Comparison of ENCODE assay signal across 9 cellular contexts in the genomic region with DNA sequence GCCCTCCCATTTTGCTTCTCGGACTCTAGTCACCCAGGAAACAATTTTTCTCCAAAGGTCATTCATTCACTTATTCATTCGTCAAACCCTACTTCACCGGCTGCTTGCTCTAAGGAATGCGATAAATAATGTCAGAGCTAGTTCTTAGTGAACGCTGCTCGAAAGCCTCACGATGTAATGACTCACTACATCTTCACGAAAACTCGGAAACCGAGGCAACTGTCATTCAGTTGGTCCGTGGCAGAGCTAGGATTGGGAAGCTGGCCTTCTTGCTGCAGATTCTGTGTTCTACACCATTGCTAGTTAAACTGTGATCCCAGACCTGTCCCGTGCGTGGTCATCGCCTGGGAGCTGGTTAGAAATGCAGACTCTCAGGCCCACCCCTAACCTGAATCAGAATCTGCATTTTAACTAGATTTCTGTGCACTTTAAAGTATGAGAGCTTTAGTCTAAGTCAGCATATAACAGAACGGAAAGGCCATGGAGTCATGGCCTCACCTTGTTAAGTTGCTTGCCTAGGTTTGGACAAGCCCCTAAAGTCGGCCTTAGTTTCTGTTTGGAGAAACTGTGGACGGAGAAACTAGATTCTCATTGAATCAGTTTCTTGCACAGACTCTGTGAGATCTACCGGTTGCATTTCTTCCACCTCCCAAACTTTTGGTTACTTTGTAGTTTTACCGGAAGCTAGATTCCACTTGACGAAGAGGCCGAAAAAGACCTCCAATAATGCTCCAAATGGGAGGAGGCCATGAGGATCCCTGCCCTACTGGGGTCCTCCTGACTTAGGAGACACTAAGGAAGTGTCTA. TPM values are rescaled to one million over a fixed set of nuclear protein-coding genes. Genes with fewer than 3 reads are reported as not detected.
DNase-seq lines count a peak whose midpoint lies in the region; ATAC-seq, FAIRE-seq and TF ChIP-seq lines count a peak whose summit lies in the region.
"Had no signal": no experiment of that assay in that cellular context is flagged by ENCODE, and none has a peak within 500 bp of the region (broad histone marks: within the 10 kb centered on the region; RNA-seq: fewer than 3 reads in every experiment).

No MANE protein-coding gene starts in this region.

- H3K27ac ChIP-seq in RWPE2 (ENCODE audit: poor library complexity, severe bottlenecking) (peak overlapping the region; percentile 85), H1 (ENCODE audit: low read depth, low read length) (no peak overlapping the region)

- H3K27me3 ChIP-seq in RWPE2 (ENCODE audit: insufficient read depth, poor library complexity, severe bottlenecking) (no peaks in the 10 kb centered on the region), H1 (replicated peaks in 1 of 4; ENCODE audit: control insufficient read depth in 3 of 4, extremely low read depth in 1 of 4, insufficient read depth in 3 of 4, low read length in 3 of 4) (no peaks in the 10 kb centered on the region)

- H2BK120ac ChIP-seq in H1 (replicated peaks; ENCODE audit: low read depth, low read length): no peak overlapping the region

- H3K56ac ChIP-seq in H1 (replicated peaks; ENCODE audit: insufficient read length, low read depth, low read length): no peak overlapping the region

- peak; percentile 41 for ATAC-seq in RWPE2 (ENCODE audit: low read depth)

- H3K4ac ChIP-seq in H1 (replicated peaks; ENCODE audit: insufficient read length, low read depth, low read length): peak overlapping the region; percentile 1

- no peaks in the 10 kb centered on the region for H4K20me1 ChIP-seq in H1 (replicated peaks in 1 of 2; ENCODE audit: control insufficient read depth in 1 of 2, insufficient read depth in 2 of 2, low read length in 2 of 2)

- H3K4me1 ChIP-seq in RWPE2 (ENCODE audit: insufficient read depth, poor library complexity, severe bottlenecking) (peaks cover 16% of the 10 kb centered on the region), H1 (replicated peaks in 1 of 4; ENCODE audit: control insufficient read depth in 3 of 4, insufficient read depth in 4 of 4, low read length in 3 of 4) (peaks cover 6 to 28% (median 23%) of the 10 kb centered on the region in 4 experiments)

- no peak overlapping the region for H2AK5ac ChIP-seq in H1 (ENCODE audit: low read depth, low read length)

- H4K5ac ChIP-seq in H1 (ENCODE audit: insufficient read length, low read depth, low read length): peak overlapping the region; percentile 24

- H2BK20ac ChIP-seq in H1 (ENCODE audit: low read length): no peak overlapping the region

- no peak for TF ChIP-seq POLR2A in H1 (IDR thresholded peaks at IDR 0.05; ENCODE audit: control extremely low read depth in 1 of 2, low read depth in 2 of 2, low read length in 2 of 2)

- H3K9me3 Mint-ChIP-seq in neural crest cell: no peaks in the 10 kb centered on the region

- no peak for TF ChIP-seq EP300 in H1 (IDR thresholded peaks at IDR 0.05; ENCODE audit: borderline replicate concordance in 1 of 2, low read depth in 2 of 2, low read length in 2 of 2)

- TF ChIP-seq RAD21 in H1 (IDR thresholded peaks at IDR 0.05 in 1 of 2, conservative IDR thresholded peaks at IDR 0.05 in 1 of 2; ENCODE audit: low read depth in 2 of 2, low read length in 2 of 2): no peak

- 52% methylated on average over 21 of the region's 21 CpGs; no CpG with 5 or more reads in 1 of the 2 experiments for WGBS in H1 (ENCODE audit: extremely low coverage in 1 of 2, insufficient coverage in 1 of 2, insufficient read length in 1 of 2, insufficient replicate concordance in 2 of 2, low coverage in 1 of 2, low lambda C conversion rate in 2 of 2, missing lambda C conversion rate in 1 of 2), 2 experiments

- peaks cover 2% of the 10 kb centered on the region; the same call in 1 of the 2 replicates for H3K79me1 ChIP-seq in H1 (ENCODE audit: low read depth, low read length)

- no peak overlapping the region for H2BK5ac ChIP-seq in H1 (ENCODE audit: low read depth, low read length)

- no peak overlapping the region for H3K23ac ChIP-seq in H1 (ENCODE audit: insufficient read length)

- H2BK15ac ChIP-seq in H1 (ENCODE audit: low read length): no peak overlapping the region; the same call in 1 of the 2 replicates

- peak; percentile 74 for DNase-seq in activated effector memory CD4-positive, alpha-beta T cell treated with anti-CD3 and anti-CD28 coated beads, Interleukin-2, amount 50 U/mL, for 16 hours
- DNase-seq in activated effector memory CD4-positive, alpha-beta T cell treated with Interleukin-2 at 50 U/mL for 16 hours: no peak
- no peak for DNase-seq in RWPE2 (ENCODE audit: low spot score)
- no peak for DNase-seq in H1 (ENCODE audit: low read depth in 1 of 2, low spot score in 2 of 2)
- no peak for DNase-seq in neural crest cell (ENCODE audit: low read depth, low spot score)
- no peak for DNase-seq in epidermal melanocyte (ENCODE audit: insufficient read length, low spot score)
- DNase-seq in retina: no peak
- DNase-seq in hepatic stellate cell (ENCODE audit: low spot score): no peak

- no peaks in the 10 kb centered on the region for H3K9me3 ChIP-seq in RWPE2 (ENCODE audit: severe bottlenecking)
- no peaks in the 10 kb centered on the region for H3K9me3 ChIP-seq in H1 (ENCODE audit: insufficient read depth in 2 of 2, low read depth in 1 of 2, low read length in 1 of 2)

- H3K36me3 ChIP-seq in RWPE2 (ENCODE audit: low read depth) (peaks cover 11% of the 10 kb centered on the region), H1 (ENCODE audit: control insufficient read depth in 2 of 4, insufficient read depth in 4 of 4, low read length in 3 of 4) (peaks cover 0 to 2% (median 0%) of the 10 kb centered on the region in 4 experiments; a peak in 1 of 8 replicates)

- peak overlapping the region; percentile 41 for H3K18ac ChIP-seq in H1 (ENCODE audit: extremely low read depth, low read length)

- peak overlapping the region; percentile 98 to 99 for H3K4me2 ChIP-seq in H1 (ENCODE audit: insufficient read depth in 1 of 2, low read depth in 2 of 2, low read length in 2 of 2)

- peaks cover 30% of the 10 kb centered on the region for H3K4me1 Mint-ChIP-seq in neural crest cell

- H3K27ac Mint-ChIP-seq in neural crest cell (ENCODE audit: unreplicated experiment): no peak overlapping the region

- peaks cover 6% of the 10 kb centered on the region for H3K27me3 Mint-ChIP-seq in neural crest cell (ENCODE audit: low read depth)

- FAIRE-seq in H1 (lab: Jason Lieb, UNC): no peak
- FAIRE-seq: colon had no signal

- peaks cover 0 to 9% of the 10 kb centered on the region in 2 experiments; a peak in 1 of 4 replicates for H3K79me2 ChIP-seq in H1 (ENCODE audit: control insufficient read depth in 1 of 2, insufficient read depth in 2 of 2, low read length in 2 of 2)

- H3K4me3 Mint-ChIP-seq in neural crest cell: peak overlapping the region; percentile 89

- no peak overlapping the region; a peak in 3 of 7 replicates for H3K9ac ChIP-seq in H1 (replicated peaks in 1 of 4; ENCODE audit: extremely low read depth in 1 of 4, low read depth in 3 of 4, low read length in 3 of 4)

- H2AFZ ChIP-seq in H1 (ENCODE audit: low read length): peak overlapping the region; percentile 97

- CTCF ChIA-PET in H1 (lab: Charles Lee; ENCODE audit: partially characterized antibody): interaction anchor here (0.7 to 13.7 kb wide), 7 partner anchors 9 to 156 kb away, joined by 3 to 219 read pairs (median 6); partner anchors contain the start of genes BYSL and MED20

- peaks cover 17% of the 10 kb centered on the region for H3K23me2 ChIP-seq in H1 (ENCODE audit: low read depth, low read length)

- no peak overlapping the region for H4K8ac ChIP-seq in H1 (ENCODE audit: extremely low read depth, insufficient read depth, low read length)

- H2BK12ac ChIP-seq in H1 (ENCODE audit: low read depth, low read length): peak overlapping the region; percentile 13; the same call in 1 of the 2 replicates

- POLR2A ChIA-PET in H1 (lab: Charles Lee; ENCODE audit: partially characterized antibody): interaction anchor here (0.7 to 16.6 kb wide), 9 partner anchors 8 to 103 kb away, joined by 3 to 235 read pairs (median 4); partner anchors contain the start of genes BYSL, MED20 and TAF8

- H3K36me3 Mint-ChIP-seq in neural crest cell (ENCODE audit: low read depth): no peaks in the 10 kb centered on the region

- TF ChIP-seq CTCF in RWPE2 (IDR thresholded peaks at IDR 0.05; ENCODE audit: poor library complexity, severe bottlenecking) (no peak), H1 (IDR thresholded peaks at IDR 0.05; ENCODE audit: control extremely low read depth in 1 of 3, insufficient read depth in 1 of 3, low read depth in 1 of 3, low read length in 3 of 3) (no peak), neural crest cell (conservative IDR thresholded peaks at IDR 0.05) (no peak)

- H3K4me3 ChIP-seq in RWPE2 (ENCODE audit: severe bottlenecking) (peak overlapping the region; percentile 88), H1 (ENCODE audit: extremely low read depth in 1 of 4, insufficient read depth in 2 of 4, low read depth in 3 of 4, low read length in 4 of 4) (peak overlapping the region; percentile 69 to 91 (median 84))

- H3K14ac ChIP-seq in H1 (ENCODE audit: insufficient read length): no peak overlapping the region

- H4K91ac ChIP-seq in H1 (replicated peaks; ENCODE audit: insufficient read length, low read length): peak overlapping the region; percentile 29

RNA-seq across cellular contexts. Expression of gene CCND3, which starts 0.6 kb away (rescaled TPM):
- total RNA-seq in H1 (2021; fragmentation: NEBNext Ultra II Directional; extraction: Animal tissue kit (Norgen Biotek cat#: 25700)): 28.4 and 32.9 TPM in 2 replicates
- polyA plus RNA-seq in H1 (2011; rRNA removed): 30.6 and 42.3 TPM in 2 replicates
- polyA plus RNA-seq in H1 (2011; cell fraction: cytosol; rRNA removed): 27.6 TPM
- polyA plus RNA-seq in H1 (2011; cell fraction: nucleus; rRNA removed): 37.6 TPM
- 21.0 to 25.7 TPM (median 25.5 TPM) in 4 replicates for polyA plus RNA-seq in H1 (2012, experiment 1 of 2)
- polyA plus RNA-seq in H1 (2012, experiment 2 of 2): 32.3 TPM
- 19.1 TPM for polyA plus RNA-seq in H1 (2013, experiment 1 of 2)
- 17.0 TPM for polyA plus RNA-seq in H1 (2013, experiment 2 of 2)
- 14.9 and 20.3 TPM in 2 replicates for polyA minus RNA-seq in H1 (2011; rRNA and poly(A)+ RNA removed)
- polyA minus RNA-seq in H1 (2011; cell fraction: cytosol; rRNA and poly(A)+ RNA removed): 15.9 TPM
- polyA minus RNA-seq in H1 (2011; cell fraction: nucleus; rRNA and poly(A)+ RNA removed): 17.5 TPM
- total RNA-seq in neural crest cell: 21.7 and 24.4 TPM in 2 replicates

RNA-seq across cellular contexts. Expression of gene BYSL, which starts 20.9 kb away (rescaled TPM):
- total RNA-seq in H1 (2021; fragmentation: NEBNext Ultra II Directional; extraction: Animal tissue kit (Norgen Biotek cat#: 25700)): 43.9 and 49.2 TPM in 2 replicates
- 37.3 and 42.8 TPM in 2 replicates for polyA plus RNA-seq in H1 (2011; rRNA removed)
- polyA plus RNA-seq in H1 (2011; cell fraction: cytosol; rRNA removed): 43.0 TPM
- 67.7 TPM for polyA plus RNA-seq in H1 (2011; cell fraction: nucleus; rRNA removed)
- 38.5 to 46.6 TPM (median 45.2 TPM) in 4 replicates for polyA plus RNA-seq in H1 (2012, experiment 1 of 2)
- 50.3 TPM for polyA plus RNA-seq in H1 (2012, experiment 2 of 2)
- 24.2 TPM for polyA plus RNA-seq in H1 (2013, experiment 1 of 2)
- polyA plus RNA-seq in H1 (2013, experiment 2 of 2): 23.7 TPM
- polyA minus RNA-seq in H1 (2011; rRNA and poly(A)+ RNA removed): 44.1 and 47.7 TPM in 2 replicates
- 27.4 TPM for polyA minus RNA-seq in H1 (2011; cell fraction: cytosol; rRNA and poly(A)+ RNA removed)
- 30.1 TPM for polyA minus RNA-seq in H1 (2011; cell fraction: nucleus; rRNA and poly(A)+ RNA removed)
- total RNA-seq in neural crest cell: 50.8 and 55.5 TPM in 2 replicates

RNA-seq across cellular contexts. Expression of gene MED20, which starts 21.3 kb away (rescaled TPM):
- total RNA-seq in H1 (2021; fragmentation: NEBNext Ultra II Directional; extraction: Animal tissue kit (Norgen Biotek cat#: 25700)): 38.7 and 42.9 TPM in 2 replicates
- polyA plus RNA-seq in H1 (2011; rRNA removed): 46.6 and 51.8 TPM in 2 replicates
- 50.1 TPM for polyA plus RNA-seq in H1 (2011; cell fraction: cytosol; rRNA removed)
- polyA plus RNA-seq in H1 (2011; cell fraction: nucleus; rRNA removed): 39.8 TPM
- polyA plus RNA-seq in H1 (2012, experiment 1 of 2): 30.8 to 38.3 TPM (median 36.3 TPM) in 4 replicates
- 6.6 TPM for polyA plus RNA-seq in H1 (2012, experiment 2 of 2)
- polyA plus RNA-seq in H1 (2013, experiment 1 of 2): 20.7 TPM
- 21.7 TPM for polyA plus RNA-seq in H1 (2013, experiment 2 of 2)
- 55.4 and 56.5 TPM in 2 replicates for polyA minus RNA-seq in H1 (2011; rRNA and poly(A)+ RNA removed)
- 23.5 TPM for polyA minus RNA-seq in H1 (2011; cell fraction: cytosol; rRNA and poly(A)+ RNA removed)
- polyA minus RNA-seq in H1 (2011; cell fraction: nucleus; rRNA and poly(A)+ RNA removed): 24.5 TPM
- 34.8 and 37.5 TPM in 2 replicates for total RNA-seq in neural crest cell

RNA-seq across cellular contexts. Expression of gene USP49, which starts 47.1 kb away (rescaled TPM):
- 21.1 and 24.4 TPM in 2 replicates for total RNA-seq in H1 (2021; fragmentation: NEBNext Ultra II Directional; extraction: Animal tissue kit (Norgen Biotek cat#: 25700))
- 6.9 and 10.8 TPM in 2 replicates for polyA plus RNA-seq in H1 (2011; rRNA removed)
- polyA plus RNA-seq in H1 (2011; cell fraction: cytosol; rRNA removed): 13.0 TPM
- polyA plus RNA-seq in H1 (2011; cell fraction: nucleus; rRNA removed): 22.0 TPM
- 15.7 to 27.2 TPM (median 20.7 TPM) in 4 replicates for polyA plus RNA-seq in H1 (2012, experiment 1 of 2)
- 1.6 TPM for polyA plus RNA-seq in H1 (2012, experiment 2 of 2)
- polyA plus RNA-seq in H1 (2013, experiment 1 of 2): 10.4 TPM
- polyA plus RNA-seq in H1 (2013, experiment 2 of 2): 8.7 TPM
- polyA minus RNA-seq in H1 (2011; rRNA and poly(A)+ RNA removed): 10.2 and 12.0 TPM in 2 replicates
- 9.2 TPM for polyA minus RNA-seq in H1 (2011; cell fraction: cytosol; rRNA and poly(A)+ RNA removed)
- 14.2 TPM for polyA minus RNA-seq in H1 (2011; cell fraction: nucleus; rRNA and poly(A)+ RNA removed)
- 25.1 and 29.0 TPM in 2 replicates for total RNA-seq in neural crest cell
